In the genomic region with DNA sequence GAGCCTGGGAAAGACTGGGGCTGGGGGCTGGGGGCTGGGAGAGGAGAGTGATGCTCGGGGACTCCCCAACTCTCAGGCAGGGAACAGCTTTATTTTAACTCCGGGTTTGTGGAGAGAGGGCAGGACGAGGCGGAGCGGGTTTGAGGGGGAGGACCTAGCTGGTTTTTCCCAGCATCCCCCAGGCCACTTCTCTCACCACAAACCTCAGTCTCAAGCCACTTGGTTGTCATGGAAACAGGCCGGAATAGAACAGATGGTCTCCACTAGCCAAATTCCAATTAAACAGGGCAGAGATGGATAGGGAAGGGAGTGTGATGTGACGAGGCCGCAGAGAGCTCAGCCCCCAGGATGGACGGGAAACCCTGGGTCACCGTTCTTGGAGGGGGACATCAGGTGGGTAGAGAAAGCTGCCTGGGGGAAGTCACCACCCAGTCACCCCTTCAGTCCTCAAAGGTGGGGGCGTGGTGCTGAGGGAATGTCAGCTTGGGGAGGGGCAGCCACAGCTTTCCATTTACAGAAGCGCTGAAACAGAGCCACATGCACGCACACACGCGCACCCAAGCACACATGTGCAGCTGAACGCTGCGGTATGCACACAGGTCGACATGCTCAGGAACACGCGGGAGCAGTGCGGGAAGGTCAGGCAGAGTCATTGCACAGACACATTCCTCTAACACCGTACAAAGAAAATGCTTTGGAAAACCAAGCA, we compare ENCODE assay signal across 9 cellular contexts. TPM values are rescaled to one million over a fixed set of nuclear protein-coding genes. Genes with fewer than 3 reads are reported as not detected.
DNase-seq lines count a peak whose midpoint lies in the region; ATAC-seq and FAIRE-seq lines count a peak whose summit lies in the region.
"Had no signal": no experiment of that assay in that cellular context is flagged by ENCODE, and none has a peak within 500 bp of the region (broad histone marks: within the 10 kb centered on the region; RNA-seq: fewer than 3 reads in every experiment).

No MANE protein-coding gene starts in this region.

- no peak overlapping the region for H3K4me3 ChIP-seq in right cardiac atrium (ENCODE audit: low read length)

- no peak for FAIRE-seq in urothelium cell line (lab: Jason Lieb, UNC)

- no peaks in the 10 kb centered on the region for H3K9me3 ChIP-seq in right cardiac atrium (ENCODE audit: control insufficient read depth, low read length)

- ATAC-seq in Right ventricle myocardium inferior: no peak
- peak; percentile 47 to 60 for ATAC-seq in right cardiac atrium
- ATAC-seq in GM21447 (IDR thresholded peaks at IDR 0.05; ENCODE audit: unreplicated experiment): no peak

- intact Hi-C loops in Right ventricle myocardium inferior (cut with DNase I): no loop called here
- intact Hi-C loops in cardiac septum (cut with DNase I): no loop called here
- intact Hi-C loops in right cardiac atrium (cut with DNase I): no loop called here

- DNase-seq in Right ventricle myocardium inferior (ENCODE audit: missing footprints) (peak; percentile 55), cardiac septum (ENCODE audit: low spot score) (no peak), SK-N-DZ (ENCODE audit: low spot score) (peak; percentile 90), right cardiac atrium (peak in 2 of 3 donors; percentile 62 to 77), urothelium cell line (ENCODE audit: low spot score) (peak; percentile 29), GM03348 (ENCODE audit: low spot score) (no peak), dedifferentiated amniotic fluid mesenchymal stem cell (ENCODE audit: extremely low spot score) (no peak)

- no peak overlapping the region for H3K27ac ChIP-seq in right cardiac atrium (ENCODE audit: low read length)
- H3K27ac ChIP-seq: C4-2B had no signal

- no peaks in the 10 kb centered on the region for H3K4me1 ChIP-seq in right cardiac atrium (ENCODE audit: control insufficient read depth, insufficient read depth, low read length)

- WGBS in right cardiac atrium: 57% methylated on average over 22 of the region's 22 CpGs

- no peaks in the 10 kb centered on the region for H3K27me3 ChIP-seq in right cardiac atrium (ENCODE audit: control insufficient read depth, insufficient read depth)

RNA-seq across cellular contexts. Expression of gene NECTIN1, which starts 19.2 kb away (rescaled TPM):
- total RNA-seq in Right ventricle myocardium inferior (20.0 TPM), cardiac septum (10.4 TPM), right cardiac atrium (10 to 100 TPM in 2 of 4 donors, 1 to 10 TPM in 2; 5.2 to 14.5 (median 10.8) TPM)
- 6.1 and 7.1 TPM in 2 replicates for polyA plus RNA-seq in SK-N-DZ (2014; cell fraction: cytosol; rRNA removed)
- polyA plus RNA-seq in SK-N-DZ (2014; cell fraction: nucleus; rRNA removed): 3.6 and 3.9 TPM in 2 replicates
- polyA plus RNA-seq in right cardiac atrium: 6.3 TPM

Comparison
In these comparisons a context has a peak if more than half of its experiments do, and no peak if none do; other contexts are left out.
1. ATAC-seq: peak in right cardiac atrium (2 of 2); none in Right ventricle myocardium inferior (single experiment) and GM21447 (single experiment).
2. DNase-seq: peak in Right ventricle myocardium inferior (single experiment), SK-N-DZ (single experiment), right cardiac atrium (2 of 3) and urothelium cell line (single experiment); none in cardiac septum (single experiment), GM03348 (single experiment) and dedifferentiated amniotic fluid mesenchymal stem cell (single experiment).